In genomic region chr1:95007687-95008086, GRCh38 we compare ENCODE assay signal across 23 cellular contexts.
DNase-seq lines count a peak whose midpoint lies in the region; ATAC-seq, FAIRE-seq and TF ChIP-seq lines count a peak whose summit lies in the region.
"Had no signal": no experiment of that assay in that cellular context is flagged by ENCODE, and none has a peak within 500 bp of the region (broad histone marks: within the 10 kb centered on the region; RNA-seq: fewer than 3 reads in every experiment).

No MANE protein-coding gene starts in this region.

- DNase-seq in NCI-H510A treated with DMSO at 0.1 percent for 48 hours (lab: John Stamatoyannopoulos, UW) (peak; percentile 30), NCI-H510A (lab: John Stamatoyannopoulos, UW) (no peak), bronchial epithelial cell (ENCODE audit: low read depth) (peak; percentile 89), left colon (no peak), NCI-H2227 treated with DMSO at 0.1 percent for 48 hours (lab: John Stamatoyannopoulos, UW) (no peak), T-helper 17 cell (no peak), AG08396 (ENCODE audit: low spot score) (no peak)
- DNase-seq: BE2C; CD4-positive, alpha-beta T cell; DMS53; HCEC 1CT; MG63; NCI-H1048; NCI-H1436 treated with DMSO at 0.1 percent for 48 hours; NCI-H2081; NCI-H2171 treated with DMSO at 0.1 percent for 48 hours; NCI-H446 treated with DMSO at 0.1 percent for 48 hours; NCI-H748 treated with DMSO at 0.1 percent for 48 hours; NK-92 treated with Interleukin-12 subunit alpha and Interleukin-12 subunit beta, amount 100 ng/mL, for 24 hours; SHP77 had no signal

- no peaks in the 10 kb centered on the region for H3K36me3 ChIP-seq in bronchial epithelial cell (ENCODE audit: control insufficient read depth, insufficient read depth, low read length)
- H3K36me3 ChIP-seq: BE2C, MG63 had no signal

- no peaks in the 10 kb centered on the region for H3K4me1 Mint-ChIP-seq in T-helper 17 cell

- peak; percentile 44 for ATAC-seq in left colon
- no peak for ATAC-seq in T-helper 17 cell
- ATAC-seq: GM23338 had no signal

- no peak overlapping the region for H3K27ac Mint-ChIP-seq in T-helper 17 cell
- H3K27ac Mint-ChIP-seq: CD4-positive, alpha-beta T cell; GM23338 had no signal

- no peak overlapping the region for H3K4me3 Mint-ChIP-seq in T-helper 17 cell
- H3K4me3 Mint-ChIP-seq: CD4-positive, alpha-beta T cell; GM23338 had no signal

- no peak for FAIRE-seq in bronchial epithelial cell (lab: Jason Lieb, UNC)
- FAIRE-seq: GM12891, GM18507 had no signal

- intact Hi-C loops in left colon (cut with DNase I, micrococcal nuclease): no loop called here

- no peak for TF ChIP-seq CTCF in bronchial epithelial cell (IDR thresholded peaks at IDR 0.05; ENCODE audit: insufficient read depth, low read length, severe bottlenecking)

- H3K4me3 ChIP-seq in bronchial epithelial cell (ENCODE audit: low read depth, low read length): no peak overlapping the region
- H3K4me3 ChIP-seq: GM23338, MG63 had no signal

- H3K9me3 ChIP-seq in T-helper 17 cell (ENCODE audit: control insufficient read depth, low read length, poor library complexity, severe bottlenecking): no peaks in the 10 kb centered on the region
- H3K9me3 ChIP-seq: BE2C, MG63 had no signal

- peaks cover 4% of the 10 kb centered on the region for H3K36me3 Mint-ChIP-seq in T-helper 17 cell (ENCODE audit: low read depth)

- H3K27me3 Mint-ChIP-seq in T-helper 17 cell: no peaks in the 10 kb centered on the region
- H3K27me3 Mint-ChIP-seq: CD4-positive, alpha-beta T cell had no signal

- no peaks in the 10 kb centered on the region for H3K27me3 ChIP-seq in bronchial epithelial cell (ENCODE audit: control insufficient read depth, insufficient read depth, low read length)
- H3K27me3 ChIP-seq: BE2C, MG63 had no signal

Comparison
In these comparisons a context has a peak if more than half of its experiments do, and no peak if none do; other contexts are left out.
1. DNase-seq: peak in NCI-H510A treated with DMSO at 0.1 percent for 48 hours (single experiment) and bronchial epithelial cell (single experiment); none in NCI-H510A (single experiment), left colon (0 of 2), NCI-H2227 treated with DMSO at 0.1 percent for 48 hours (single experiment), T-helper 17 cell (0 of 3) and AG08396 (single experiment).